ENCODE assay signal across 30 cellular contexts in the genomic region with DNA sequence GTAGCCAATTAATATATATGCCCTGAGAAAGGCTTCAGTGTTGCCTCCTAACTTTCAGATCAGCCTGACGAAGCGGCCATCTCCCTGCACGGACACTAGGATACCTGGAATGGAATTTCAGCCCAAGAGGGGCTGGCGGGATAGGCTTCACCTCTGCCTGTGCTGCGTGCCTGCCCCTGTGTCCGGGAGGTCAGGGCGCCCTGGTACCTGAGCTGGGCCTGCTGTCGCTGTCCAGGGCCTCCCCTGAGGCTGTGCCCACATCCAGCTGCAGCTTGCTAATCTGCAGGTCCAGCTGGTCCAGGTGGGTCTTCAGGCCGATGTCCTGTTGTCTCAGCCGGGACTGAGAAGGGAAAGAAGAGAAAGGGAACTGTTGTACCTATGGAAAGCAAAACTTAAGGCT. TPM values are rescaled to one million over a fixed set of nuclear protein-coding genes. Genes with fewer than 3 reads are reported as not detected.
"Had no signal": no experiment of that assay in that cellular context is flagged by ENCODE, and none has a peak within 500 bp of the region (broad histone marks: within the 10 kb centered on the region; RNA-seq: fewer than 3 reads in every experiment).

No MANE protein-coding gene starts in this region.

- ATAC-seq: activated CD4-positive, alpha-beta T cell treated with anti-CD3 and anti-CD28 coated beads for 36 hours; activated CD8-positive, alpha-beta memory T cell treated with anti-CD3 and anti-CD28 coated beads, Interleukin-2, amount 10 ng/mL, durations not matched to agents 7 days and 5 days; activated CD8-positive, alpha-beta T cell treated with anti-CD3 and anti-CD28 coated beads, Interleukin-2, amount 10 ng/mL, durations not matched to agents 7 days and 5 days; activated naive CD4-positive, alpha-beta T cell treated with anti-CD3 and anti-CD28 coated beads, Interleukin-2, amount 50 U/mL, for 72 hours; esophagus mucosa; foreskin keratinocyte; gastroesophageal sphincter had no signal

- H3K36me3 Mint-ChIP-seq: activated CD4-positive, alpha-beta memory T cell treated with anti-CD3 and anti-CD28 coated beads for 36 hours; activated CD8-positive, alpha-beta memory T cell treated with anti-CD3 and anti-CD28 coated beads, Interleukin-2, amount 10 ng/mL, durations not matched to agents 7 days and 5 days; activated naive CD4-positive, alpha-beta T cell treated with anti-CD3 and anti-CD28 coated beads, Interleukin-2, amount 10 ng/mL, durations not matched to agents 7 days and 5 days; activated naive CD4-positive, alpha-beta T cell treated with anti-CD3 and anti-CD28 coated beads, Interleukin-2, amount 50 U/mL, for 72 hours; activated naive CD8-positive, alpha-beta T cell treated with anti-CD3 and anti-CD28 coated beads, Interleukin-2, amount 10 ng/mL, durations not matched to agents 7 days and 5 days had no signal

- DNase-seq: activated CD4-positive, alpha-beta memory T cell treated with anti-CD3 and anti-CD28 coated beads for 36 hours; activated CD4-positive, alpha-beta T cell treated with anti-CD3 and anti-CD28 coated beads for 36 hours; activated CD4-positive, alpha-beta T cell treated with anti-CD3 and anti-CD28 coated beads, Interleukin-2, amount 10 ng/mL, durations not matched to agents 24 days and 14 days; activated CD4-positive, CD25-positive, alpha-beta regulatory T cell; activated CD4-positive, CD25-positive, alpha-beta regulatory T cell treated with anti-CD3 and anti-CD28 coated beads, Interleukin-2, amount 50 U/mL, for 72 hours; activated CD8-positive, alpha-beta memory T cell treated with anti-CD3 and anti-CD28 coated beads, Interleukin-2, amount 10 ng/mL, durations not matched to agents 7 days and 5 days; activated CD8-positive, alpha-beta memory T cell treated with anti-CD3 and anti-CD28 coated beads, Interleukin-2, amount 50 U/mL, for 4 hours; activated CD8-positive, alpha-beta T cell treated with anti-CD3 and anti-CD28 coated beads, Interleukin-2, amount 10 ng/mL, durations not matched to agents 7 days and 5 days; activated gamma-delta T cell; activated naive CD4-positive, alpha-beta T cell; activated naive CD4-positive, alpha-beta T cell treated with anti-CD3 and anti-CD28 coated beads, Interleukin-2, amount 10 ng/mL, durations not matched to agents 7 days and 5 days; activated naive CD8-positive, alpha-beta T cell treated with anti-CD3 and anti-CD28 coated beads, Interleukin-2, amount 10 ng/mL, durations not matched to agents 7 days and 5 days; activated T-cell treated with anti-CD3 and anti-CD28 coated beads, Interleukin-2, amount 50 U/mL, for 1 hour; activated T-cell treated with anti-CD3 and anti-CD28 coated beads, Interleukin-2, amount 50 U/mL, for 48 hours; amniotic stem cell; anterior cingulate cortex; central memory CD4-positive, alpha-beta T cell; cerebellar nuclear complex; colonic mucosa; effector CD8-positive, alpha-beta T cell; foreskin keratinocyte; T-helper 2 cell had no signal

- H3K4me1 ChIP-seq: gastroesophageal sphincter had no signal

- H3K27ac ChIP-seq: colonic mucosa, foreskin keratinocyte, gastroesophageal sphincter had no signal

- H3K27ac Mint-ChIP-seq: activated CD4-positive, alpha-beta memory T cell treated with anti-CD3 and anti-CD28 coated beads for 36 hours; activated CD4-positive, alpha-beta T cell treated with anti-CD3 and anti-CD28 coated beads for 36 hours; activated CD4-positive, alpha-beta T cell treated with anti-CD3 and anti-CD28 coated beads, Interleukin-2, amount 10 ng/mL, durations not matched to agents 24 days and 14 days; activated CD8-positive, alpha-beta memory T cell treated with anti-CD3 and anti-CD28 coated beads, Interleukin-2, amount 10 ng/mL, durations not matched to agents 7 days and 5 days; activated CD8-positive, alpha-beta T cell treated with anti-CD3 and anti-CD28 coated beads, Interleukin-2, amount 10 ng/mL, durations not matched to agents 7 days and 5 days; activated naive CD4-positive, alpha-beta T cell treated with anti-CD3 and anti-CD28 coated beads, Interleukin-2, amount 10 ng/mL, durations not matched to agents 7 days and 5 days; activated naive CD4-positive, alpha-beta T cell treated with anti-CD3 and anti-CD28 coated beads, Interleukin-2, amount 50 U/mL, for 72 hours; activated naive CD8-positive, alpha-beta T cell treated with anti-CD3 and anti-CD28 coated beads, Interleukin-2, amount 10 ng/mL, durations not matched to agents 7 days and 5 days; activated T-helper 1 cell treated with anti-CD3 and anti-CD28 coated beads, Interleukin-12 subunit alpha, Interleukin-12 subunit beta, Interleukin-2, Interleukin-4 antibody, amounts not matched to agents 30 ng/mL and 10 ng/mL and 1 ng/mL, durations not matched to agents 14 hours and 24 hours and 36 hours had no signal

- H3K36me3 ChIP-seq: colonic mucosa, gastroesophageal sphincter had no signal

- H3K27me3 ChIP-seq: colonic mucosa had no signal

- FAIRE-seq: astrocyte had no signal

- H3K4me3 Mint-ChIP-seq: activated CD4-positive, alpha-beta memory T cell treated with anti-CD3 and anti-CD28 coated beads for 36 hours; activated CD4-positive, alpha-beta T cell treated with anti-CD3 and anti-CD28 coated beads for 36 hours; activated CD4-positive, alpha-beta T cell treated with anti-CD3 and anti-CD28 coated beads, Interleukin-2, amount 10 ng/mL, durations not matched to agents 24 days and 14 days; activated CD8-positive, alpha-beta memory T cell treated with anti-CD3 and anti-CD28 coated beads, Interleukin-2, amount 10 ng/mL, durations not matched to agents 7 days and 5 days; activated CD8-positive, alpha-beta T cell treated with anti-CD3 and anti-CD28 coated beads, Interleukin-2, amount 10 ng/mL, durations not matched to agents 7 days and 5 days; activated naive CD4-positive, alpha-beta T cell treated with anti-CD3 and anti-CD28 coated beads, Interleukin-2, amount 10 ng/mL, durations not matched to agents 7 days and 5 days; activated naive CD8-positive, alpha-beta T cell treated with anti-CD3 and anti-CD28 coated beads, Interleukin-2, amount 10 ng/mL, durations not matched to agents 7 days and 5 days; activated T-helper 1 cell treated with anti-CD3 and anti-CD28 coated beads, Interleukin-12 subunit alpha, Interleukin-12 subunit beta, Interleukin-2, Interleukin-4 antibody, amounts not matched to agents 30 ng/mL and 10 ng/mL and 1 ng/mL, durations not matched to agents 14 hours and 24 hours and 36 hours had no signal

- H3K9me3 Mint-ChIP-seq: activated CD4-positive, alpha-beta memory T cell treated with anti-CD3 and anti-CD28 coated beads for 36 hours; activated CD4-positive, alpha-beta T cell treated with anti-CD3 and anti-CD28 coated beads, Interleukin-2, amount 10 ng/mL, durations not matched to agents 24 days and 14 days; activated naive CD4-positive, alpha-beta T cell treated with anti-CD3 and anti-CD28 coated beads, Interleukin-2, amount 10 ng/mL, durations not matched to agents 7 days and 5 days; activated naive CD4-positive, alpha-beta T cell treated with anti-CD3 and anti-CD28 coated beads, Interleukin-2, amount 50 U/mL, for 72 hours; activated naive CD8-positive, alpha-beta T cell treated with anti-CD3 and anti-CD28 coated beads, Interleukin-2, amount 10 ng/mL, durations not matched to agents 7 days and 5 days; activated T-helper 1 cell treated with anti-CD3 and anti-CD28 coated beads, Interleukin-12 subunit alpha, Interleukin-12 subunit beta, Interleukin-2, Interleukin-4 antibody, amounts not matched to agents 30 ng/mL and 10 ng/mL and 1 ng/mL, durations not matched to agents 14 hours and 24 hours and 36 hours had no signal

- H3K9me3 ChIP-seq: colonic mucosa, gastroesophageal sphincter had no signal

- H3K4me1 Mint-ChIP-seq: activated CD4-positive, alpha-beta T cell treated with anti-CD3 and anti-CD28 coated beads for 36 hours; activated CD4-positive, alpha-beta T cell treated with anti-CD3 and anti-CD28 coated beads, Interleukin-2, amount 10 ng/mL, durations not matched to agents 24 days and 14 days; activated CD8-positive, alpha-beta memory T cell treated with anti-CD3 and anti-CD28 coated beads, Interleukin-2, amount 10 ng/mL, durations not matched to agents 7 days and 5 days; activated naive CD4-positive, alpha-beta T cell treated with anti-CD3 and anti-CD28 coated beads, Interleukin-2, amount 10 ng/mL, durations not matched to agents 7 days and 5 days; activated naive CD8-positive, alpha-beta T cell treated with anti-CD3 and anti-CD28 coated beads, Interleukin-2, amount 10 ng/mL, durations not matched to agents 7 days and 5 days had no signal

- H3K4me3 ChIP-seq: colonic mucosa, gastroesophageal sphincter had no signal

RNA-seq across cellular contexts. Expression of gene DACT2, which starts 8.6 kb away (rescaled TPM):
- total RNA-seq: activated CD4-positive, alpha-beta memory T cell treated with anti-CD3 and anti-CD28 coated beads for 36 hours; activated CD8-positive, alpha-beta memory T cell treated with anti-CD3 and anti-CD28 coated beads for 36 hours; activated CD8-positive, alpha-beta T cell treated with anti-CD3 and anti-CD28 coated beads, Interleukin-2, amount 10 ng/mL, durations not matched to agents 7 days and 5 days; activated naive CD4-positive, alpha-beta T cell treated with anti-CD3 and anti-CD28 coated beads, Interleukin-2, amount 50 U/mL, for 72 hours; activated naive CD8-positive, alpha-beta T cell treated with anti-CD3 and anti-CD28 coated beads, Interleukin-2, amount 10 ng/mL, durations not matched to agents 7 days and 5 days; dermis microvascular lymphatic vessel endothelial cell; glomerular endothelial cell had no signal
